Comparison of ENCODE assay signal across 29 cellular contexts in the genomic region with DNA sequence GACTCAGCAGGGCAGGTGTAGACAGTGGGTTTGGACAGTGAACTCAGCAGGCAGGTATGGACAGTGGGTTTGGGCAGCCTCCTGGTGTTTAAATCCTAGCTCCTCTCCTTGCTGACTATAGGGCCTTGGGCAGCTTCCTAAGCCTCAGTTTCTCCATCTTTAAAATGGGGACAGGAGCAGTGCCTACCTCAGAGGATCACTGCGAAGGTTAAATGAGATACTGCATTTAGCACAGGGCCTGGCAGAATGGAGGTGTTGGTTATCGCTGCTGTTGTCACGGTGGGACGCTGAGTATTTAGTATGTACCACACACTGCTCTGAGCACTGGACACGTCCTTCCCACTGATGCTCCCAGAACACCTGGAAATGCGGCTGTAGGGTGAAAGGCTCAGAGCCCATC. TPM values are rescaled to one million over a fixed set of nuclear protein-coding genes. Genes with fewer than 3 reads are reported as not detected.
DNase-seq lines count a peak whose midpoint lies in the region; ATAC-seq, FAIRE-seq and TF ChIP-seq lines count a peak whose summit lies in the region.
"Had no signal": no experiment of that assay in that cellular context is flagged by ENCODE, and none has a peak within 500 bp of the region (broad histone marks: within the 10 kb centered on the region; RNA-seq: fewer than 3 reads in every experiment).

No MANE protein-coding gene starts in this region.

- POLR2A ChIA-PET in HepG2 (lab: Yijun Ruan, JAX) (no interaction called here), K562 (lab: Yijun Ruan, JAX) (no interaction called here)

- H3K36me3 ChIP-seq in HepG2 (replicated peaks in 1 of 2; ENCODE audit: control insufficient read depth in 1 of 2, insufficient read depth in 2 of 2, low read length in 2 of 2), result no peaks in the 10 kb centered on the region
- H3K36me3 ChIP-seq in right lobe of liver, result no peaks in the 10 kb centered on the region
- no peaks in the 10 kb centered on the region for H3K36me3 ChIP-seq in K562 (ENCODE audit: control insufficient read depth, insufficient read depth, low read length)
- H3K36me3 ChIP-seq: SJCRH30 had no signal

- H3K9me1 ChIP-seq in K562 (ENCODE audit: control insufficient read depth, insufficient read depth, low read length), result no peaks in the 10 kb centered on the region

- in situ Hi-C loops in HepG2 (cut with HindIII; ENCODE audit: extremely low pct_ligation_motif_present, low pct_unique_long_range_greater_than_20kb), result no loop called here
- in situ Hi-C loops in K562 (cut with MboI), result no loop called here

- H3K9ac ChIP-seq in HepG2 (ENCODE audit: insufficient read depth, low read depth, low read length) (no peak overlapping the region), K562 (ENCODE audit: insufficient read depth in 1 of 2, low read depth in 2 of 2, low read length in 2 of 2) (no peak overlapping the region)

- no peak for TF ChIP-seq RAD21 in HepG2 (CRISPR knock-in tag; IDR thresholded peaks at IDR 0.05)
- no peak for TF ChIP-seq RAD21 in K562 (CRISPR knock-in tag; conservative IDR thresholded peaks at IDR 0.05 in 1 of 2, IDR thresholded peaks at IDR 0.05 in 1 of 2)

- no peaks in the 10 kb centered on the region for H3K9me3 Mint-ChIP-seq in nephron
- H3K9me3 Mint-ChIP-seq: CD4-positive, alpha-beta T cell had no signal

- ATAC-seq in HepG2 (no peak), right lobe of liver (no peak), K562 (no peak)
- ATAC-seq: HCT116, Right ventricle myocardium inferior, SK-N-SH treated with all-trans-retinoic acid at 6 μM for 48 hours had no signal

- H4K20me1 ChIP-seq in HepG2 (ENCODE audit: insufficient read depth, low read length) (no peaks in the 10 kb centered on the region), K562 (replicated peaks; ENCODE audit: control insufficient read depth, insufficient read depth, low read length) (no peaks in the 10 kb centered on the region)

- H3K36me3 Mint-ChIP-seq in nephron (ENCODE audit: low read depth), result no peaks in the 10 kb centered on the region

- peaks cover 57% of the 10 kb centered on the region for H3K4me1 Mint-ChIP-seq in nephron

- no peak for DNase-seq in HepG2 (ENCODE audit: low spot score)
- DNase-seq in right lobe of liver, result no peak
- DNase-seq in K562 (ENCODE audit: extremely low read depth in 1 of 4, low spot score in 3 of 4), result no peak
- DNase-seq in dedifferentiated amniotic fluid mesenchymal stem cell (ENCODE audit: extremely low spot score), result no peak
- DNase-seq in globus pallidus (ENCODE audit: low spot score), result no peak
- DNase-seq in GM03348 (ENCODE audit: low spot score), result no peak
- DNase-seq: CD4-positive, alpha-beta T cell; COR-L47; DMS 273 treated with DMSO at 0.1 percent for 48 hours; DMS79; EL; GDM1; Kasumi-1; NCI-H2029; NCI-H526 treated with DMSO at 0.1 percent for 48 hours; PC-9; SJCRH30 had no signal

- peak overlapping the region in 2 of 3 experiments; percentile 80 to 99 for H3K27ac Mint-ChIP-seq in nephron
- H3K27ac Mint-ChIP-seq: CD4-positive, alpha-beta T cell had no signal

- H3K9me3 ChIP-seq in HepG2 (ENCODE audit: low read length) (no peaks in the 10 kb centered on the region), right lobe of liver (no peaks in the 10 kb centered on the region), K562 (replicated peaks; ENCODE audit: control insufficient read depth, insufficient read depth, low read depth, low read length) (no peaks in the 10 kb centered on the region)
- H3K9me3 ChIP-seq: SJCRH30 had no signal

- peaks cover 31% of the 10 kb centered on the region for H3K4me1 ChIP-seq in HepG2 (ENCODE audit: insufficient read depth, low read length)
- H3K4me1 ChIP-seq in right lobe of liver, result no peaks in the 10 kb centered on the region
- H3K4me1 ChIP-seq in K562 (replicated peaks in 1 of 2; ENCODE audit: control insufficient read depth in 2 of 2, insufficient read depth in 2 of 2, low read length in 2 of 2), result peaks cover 12 to 30% of the 10 kb centered on the region in 2 experiments; a peak in 4 of 5 replicates

- CTCF ChIA-PET in HepG2 (lab: Yijun Ruan, JAX; ENCODE audit: low intra/inter-chr PET ratio, low total read pairs), result no interaction called here
- CTCF ChIA-PET in K562 (lab: Yijun Ruan, JAX; ENCODE audit: low intra/inter-chr PET ratio), result no interaction called here

- H3K27me3 ChIP-seq in HepG2 (ENCODE audit: control insufficient read depth in 1 of 2, insufficient read depth in 2 of 2, low read length in 2 of 2), result peaks cover 5 to 39% of the 10 kb centered on the region in 2 experiments; a peak in 4 of 5 replicates
- no peaks in the 10 kb centered on the region for H3K27me3 ChIP-seq in right lobe of liver
- H3K27me3 ChIP-seq in K562 (ENCODE audit: control insufficient read depth in 2 of 2, insufficient read depth in 2 of 2, low read length in 2 of 2), result no peaks in the 10 kb centered on the region
- H3K27me3 ChIP-seq: SJCRH30 had no signal

- no peak overlapping the region for H3K4me2 ChIP-seq in HepG2 (ENCODE audit: low read depth, low read length)
- H3K4me2 ChIP-seq in K562 (ENCODE audit: insufficient read depth, low read length), result no peak overlapping the region
- H3K4me2 ChIP-seq: PC-9 had no signal

- H2AFZ ChIP-seq in HepG2 (ENCODE audit: low read length) (no peak overlapping the region), K562 (ENCODE audit: low read depth, low read length) (no peak overlapping the region)
- H2AFZ ChIP-seq: PC-9 had no signal

- peaks cover 7% of the 10 kb centered on the region for H3K27me3 Mint-ChIP-seq in nephron (ENCODE audit: low read depth)
- H3K27me3 Mint-ChIP-seq: CD4-positive, alpha-beta T cell had no signal

- no TSS peak for BruUV-seq in HepG2 (replicated peaks; lab: Mats Ljungman, UMichigan)
- BruUV-seq in K562 (replicated peaks; lab: Mats Ljungman, UMichigan), result no TSS peak

- H3K27ac ChIP-seq in HepG2 (ENCODE audit: extremely low read length, insufficient read depth, low read length), result no peak overlapping the region
- H3K27ac ChIP-seq in right lobe of liver, result no peak overlapping the region
- no peak overlapping the region for H3K27ac ChIP-seq in K562 (ENCODE audit: extremely low read depth, low read depth, low read length)
- H3K27ac ChIP-seq: HL-60, PC-9, SJCRH30 had no signal

- no peak overlapping the region for H3K4me3 ChIP-seq in HepG2 (replicated peaks in 1 of 3; ENCODE audit: insufficient read depth in 1 of 3, low read depth in 2 of 3, low read length in 3 of 3)
- H3K4me3 ChIP-seq in right lobe of liver, result no peak overlapping the region
- H3K4me3 ChIP-seq in K562, result no peak overlapping the region
- H3K4me3 ChIP-seq: PC-9, SJCRH30 had no signal

- whole genome bisulfite sequencing in HepG2 (ENCODE audit: low lambda C conversion rate), result 70% methylated on average over 6 of the region's 6 CpGs
- WGBS in right lobe of liver (ENCODE audit: insufficient coverage, low coverage, low lambda C conversion rate, missing lambda C conversion rate), result 96% methylated on average over 4 of the region's 6 CpGs
- 80% methylated on average over 6 of the region's 6 CpGs for WGBS in K562 (ENCODE audit: insufficient coverage, low coverage, missing lambda C conversion rate)

- intact Hi-C loops in HepG2 (cut with micrococcal nuclease; ENCODE audit: unreplicated experiment) (no loop called here), right lobe of liver (cut with DNase I) (no loop called here), K562 (cut with micrococcal nuclease) (no loop called here)

- TF ChIP-seq CTCF in HepG2 (CRISPR knock-in tag; IDR thresholded peaks at IDR 0.05) (no peak), right lobe of liver (IDR thresholded peaks at IDR 0.05) (no peak), K562 (IDR thresholded peaks at IDR 0.05 in 2 of 3, conservative IDR thresholded peaks at IDR 0.05 in 1 of 3; ENCODE audit: insufficient read depth in 2 of 3, low read depth in 1 of 3, low read length in 3 of 3) (no peak), nephron (IDR thresholded peaks at IDR 0.05; ENCODE audit: unreplicated experiment in 3 of 3) (no peak)

- TF ChIP-seq POLR2A in HepG2 (IDR thresholded peaks at IDR 0.05; ENCODE audit: insufficient read depth in 1 of 2, low read depth in 2 of 2, low read length in 2 of 2) (no peak), right lobe of liver (IDR thresholded peaks at IDR 0.05) (no peak), K562 (conservative IDR thresholded peaks at IDR 0.05) (no peak)

- no peak overlapping the region for H3K4me3 Mint-ChIP-seq in nephron
- H3K4me3 Mint-ChIP-seq: CD4-positive, alpha-beta T cell had no signal

- TF ChIP-seq EP300 in HepG2 (IDR thresholded peaks at IDR 0.05; ENCODE audit: low read depth in 2 of 2, low read length in 2 of 2) (no peak), HepG2 (CRISPR knock-in tag; IDR thresholded peaks at IDR 0.05; ENCODE audit: borderline replicate concordance) (no peak), K562 (IDR thresholded peaks at IDR 0.05; ENCODE audit: low read length) (no peak)

- FAIRE-seq in HepG2 (lab: Jason Lieb, UNC) (no peak), K562 (lab: Jason Lieb, UNC) (no peak)
- FAIRE-seq: GM12892, H1 had no signal

- H3K79me2 ChIP-seq in HepG2 (ENCODE audit: insufficient read depth, low read length) (no peaks in the 10 kb centered on the region), K562 (ENCODE audit: control insufficient read depth, insufficient read depth, low read length) (no peaks in the 10 kb centered on the region)

RNA-seq across cellular contexts. Expression of gene SCGB1A1, which starts 14.4 kb away (rescaled TPM):
- total RNA-seq in HepG2 (2016; rRNA removed; fragmentation: Illumina TruSeq; extraction: Trizol) (not detected in 2 replicates), right lobe of liver (not detected), K562 (2014; rRNA removed) (not detected in 2 replicates), K562 (2014; rRNA removed; fragmentation: Illumina TruSeq; extraction: Trizol) (not detected in 2 replicates), K562 (2015; rRNA removed; fragmentation: Illumina TruSeq; extraction: Trizol) (not detected in 2 replicates), K562 (2021) (0.55 and 1.1 TPM in 2 replicates)
- not detected in 2 replicates for total RNA-seq in HepG2 (2016; cell fraction: cytosol; rRNA removed; fragmentation: Illumina TruSeq; extraction: Trizol; ENCODE audit: low read depth)
- total RNA-seq in HepG2 (2016; cell fraction: insoluble cytoplasmic fraction; rRNA removed; fragmentation: Illumina TruSeq; extraction: Trizol), result not detected in 2 replicates
- total RNA-seq in HepG2 (2016; cell fraction: membrane; rRNA removed; fragmentation: Illumina TruSeq; extraction: Trizol), result not detected in 2 replicates
- total RNA-seq in HepG2 (2016; cell fraction: nucleus; rRNA removed; fragmentation: Illumina TruSeq; extraction: Trizol), result not detected in 2 replicates
- polyA plus RNA-seq in HepG2 (2011; rRNA removed) (not detected in 2 replicates), K562 (2011; rRNA removed) (not detected in 2 replicates), K562 (2014; fragmentation: Illumina TruSeq; extraction: Trizol) (not detected in 2 replicates), K562 (2014; fragmentation: Nextera tagmentation; extraction: Ambion mirVana) (not detected), K562 (2014; rRNA removed) (not detected in 2 replicates)
- not detected in 2 replicates for polyA plus RNA-seq in HepG2 (2011; cell fraction: cytosol; rRNA removed)
- not detected in 2 replicates for polyA plus RNA-seq in HepG2 (2011; cell fraction: nucleus; rRNA removed)
- not detected in 2 replicates for polyA plus RNA-seq in HepG2 (2012)
- not detected in 2 replicates for polyA plus RNA-seq in HepG2 (2016; cell fraction: cytosol; fragmentation: Illumina TruSeq; extraction: Trizol; ENCODE audit: low read depth)
- polyA plus RNA-seq in HepG2 (2016; cell fraction: insoluble cytoplasmic fraction; fragmentation: Illumina TruSeq; extraction: Trizol; ENCODE audit: low read depth), result not detected in 2 replicates
- not detected in 2 replicates for polyA plus RNA-seq in HepG2 (2016; cell fraction: membrane; fragmentation: Illumina TruSeq; extraction: Trizol; ENCODE audit: low read depth)
- polyA plus RNA-seq in HepG2 (2016; cell fraction: nucleus; fragmentation: Illumina TruSeq; extraction: Trizol; ENCODE audit: insufficient read depth, low read depth), result not detected in 2 replicates
- not detected in 2 replicates for polyA minus RNA-seq in HepG2 (2011; rRNA and poly(A)+ RNA removed; ENCODE audit: low replicate concordance)
- not detected in 2 replicates for polyA minus RNA-seq in HepG2 (2011; cell fraction: cytosol; rRNA and poly(A)+ RNA removed)
- not detected in 2 replicates for polyA minus RNA-seq in HepG2 (2011; cell fraction: nucleus; rRNA and poly(A)+ RNA removed)
- total RNA-seq in K562 (2011; cell fraction: chromatin; rRNA removed; ENCODE audit: low replicate concordance), result not detected in 2 replicates
- not detected in 2 replicates for total RNA-seq in K562 (2011; cell fraction: nucleolus; rRNA removed)
- total RNA-seq in K562 (2011; cell fraction: nucleoplasm; rRNA removed), result not detected in 2 replicates
- polyA plus RNA-seq in K562 (2011; cell fraction: cytosol; rRNA removed), result not detected in 2 replicates
- polyA plus RNA-seq in K562 (2011; cell fraction: nucleus; rRNA removed), result not detected in 2 replicates
- not detected in 2 replicates for polyA plus RNA-seq in K562 (2012)
- not detected in 2 replicates for polyA minus RNA-seq in K562 (2011; rRNA and poly(A)+ RNA removed)
- polyA minus RNA-seq in K562 (2011; cell fraction: cytosol; rRNA and poly(A)+ RNA removed), result not detected in 2 replicates
- polyA minus RNA-seq in K562 (2011; cell fraction: nucleus; rRNA and poly(A)+ RNA removed), result not detected in 2 replicates
- total RNA-seq: A172; CD4-positive, alpha-beta T cell; H1; M059J; NCI-H460; PC-9; Right ventricle myocardium inferior; RPMI7951; SJCRH30 had no signal
- polyA plus RNA-seq: BJ, H1 had no signal
